ENCODE assay signal across 9 cellular contexts in the genomic region with DNA sequence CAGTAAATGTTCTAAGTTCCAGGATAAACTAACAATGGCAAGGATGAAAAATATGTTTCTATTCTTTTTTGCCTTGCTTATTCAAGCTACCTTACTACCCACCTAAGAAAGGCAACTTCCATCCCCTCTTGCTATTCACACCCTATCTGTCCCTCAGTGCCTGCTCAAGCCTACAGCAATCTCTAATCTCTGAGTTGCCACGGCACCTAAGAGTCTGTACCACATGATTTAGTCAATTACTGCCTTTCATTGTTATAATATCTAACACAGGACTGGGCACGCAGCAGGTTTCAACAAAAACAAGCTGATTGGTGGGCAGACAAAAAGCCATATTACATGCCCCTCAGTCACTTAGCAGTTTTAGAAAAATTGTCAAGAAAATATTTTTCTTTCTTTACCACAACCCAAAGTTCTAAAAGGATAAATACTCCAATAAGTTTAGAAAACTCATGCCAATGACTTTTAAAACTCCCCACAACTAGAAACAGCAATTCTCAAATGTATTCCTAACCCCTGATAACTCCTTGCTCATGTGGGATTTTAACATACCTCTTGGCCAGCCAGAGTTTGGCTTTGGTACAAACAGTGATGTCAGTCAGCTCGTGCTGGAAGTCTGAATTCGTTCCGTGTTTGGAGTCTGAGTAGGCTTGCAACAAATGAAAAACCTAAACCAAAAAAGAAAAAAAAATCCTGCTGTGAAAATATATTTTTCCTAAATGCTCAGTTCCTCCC.
DNase-seq lines count a peak whose midpoint lies in the region; ATAC-seq and TF ChIP-seq lines count a peak whose summit lies in the region.
"Had no signal": no experiment of that assay in that cellular context is flagged by ENCODE, and none has a peak within 500 bp of the region (broad histone marks: within the 10 kb centered on the region; RNA-seq: fewer than 3 reads in every experiment).

No MANE protein-coding gene starts in this region.

- H3K4me1 ChIP-seq in endodermal cell (ENCODE audit: control insufficient read depth, insufficient read depth, low read length) (peaks cover 20% of the 10 kb centered on the region), tibial nerve (peaks cover 0 to 70% (median 23%) of the 10 kb centered on the region in 4 donors)

- no peak overlapping the region for H3K4me3 Mint-ChIP-seq in endodermal cell
- H3K4me3 Mint-ChIP-seq: memory B cell had no signal

- H3K36me3 ChIP-seq in endodermal cell (ENCODE audit: control insufficient read depth, insufficient read depth, low read length) (no peaks in the 10 kb centered on the region), tibial nerve (peaks cover 0 to 9% (median 0%) of the 10 kb centered on the region in 3 donors)

- peak; percentile 83 for DNase-seq in NCI-H226
- no peak for DNase-seq in endodermal cell
- peak; percentile 69 to 75 for DNase-seq in lung microvascular endothelial cell (ENCODE audit: low read depth in 2 of 2)
- DNase-seq in tibial nerve (ENCODE audit: low spot score in 2 of 2): peak; percentile 66 to 88
- no peak for DNase-seq in activated T-cell treated with anti-CD3 and anti-CD28 coated beads, Interleukin-2, amount 50 U/mL, for 1 hour
- no peak for DNase-seq in DMS79 (lab: John Stamatoyannopoulos, UW)

- no peak overlapping the region for H3K27ac Mint-ChIP-seq in endodermal cell
- H3K27ac Mint-ChIP-seq: memory B cell had no signal

- peaks cover 61% of the 10 kb centered on the region for H3K4me1 Mint-ChIP-seq in endodermal cell
- H3K4me1 Mint-ChIP-seq: memory B cell had no signal

- no peak for TF ChIP-seq CTCF in endodermal cell (conservative IDR thresholded peaks at IDR 0.05)
- no peak for TF ChIP-seq CTCF in tibial nerve (IDR thresholded peaks at IDR 0.05)

- no peak overlapping the region for H3K4me3 ChIP-seq in endodermal cell (ENCODE audit: low read length)
- no peak overlapping the region for H3K4me3 ChIP-seq in tibial nerve

- H3K27me3 ChIP-seq in endodermal cell (ENCODE audit: control insufficient read depth, insufficient read depth, low read length, poor library complexity, severe bottlenecking) (no peaks in the 10 kb centered on the region), tibial nerve (no peaks in the 10 kb centered on the region)

- H3K27ac ChIP-seq in endodermal cell (ENCODE audit: low read depth, low read length) (peak overlapping the region; percentile 72), tibial nerve (peak overlapping the region; percentile 23 to 79 (median 52))

- H3K9ac ChIP-seq in endodermal cell (ENCODE audit: extremely low read depth, low read length, poor library complexity, severe bottlenecking): no peak overlapping the region

- H3K27me3 Mint-ChIP-seq in endodermal cell (ENCODE audit: insufficient read depth): no peaks in the 10 kb centered on the region
- H3K27me3 Mint-ChIP-seq: memory B cell had no signal

- WGBS in endodermal cell (ENCODE audit: insufficient coverage in 1 of 2, insufficient read length in 1 of 2), 2 experiments: 84 to 92% methylated on average over 3 to 5 of the region's 5 CpGs
- 24 to 28% methylated on average over 5 of the region's 5 CpGs for WGBS in tibial nerve, 2 donors

- TF ChIP-seq POLR2A in tibial nerve (IDR thresholded peaks at IDR 0.05): no peak

- H3K9me3 ChIP-seq in endodermal cell (ENCODE audit: control insufficient read depth, low read length): no peaks in the 10 kb centered on the region
- H3K9me3 ChIP-seq in tibial nerve: no peaks in the 10 kb centered on the region

- ATAC-seq in GM19397 (IDR thresholded peaks at IDR 0.05; ENCODE audit: unreplicated experiment): no peak
- ATAC-seq: Panc1 had no signal

- peak; percentile 25 to 76 for TF ChIP-seq EP300 in tibial nerve (IDR thresholded peaks at IDR 0.05)

- H3K36me3 Mint-ChIP-seq in endodermal cell (ENCODE audit: low read depth): peaks cover 4% of the 10 kb centered on the region

- H3K9me3 Mint-ChIP-seq in endodermal cell: no peaks in the 10 kb centered on the region
- H3K9me3 Mint-ChIP-seq: memory B cell had no signal

Comparison
In these comparisons a context has a peak if more than half of its experiments do, and no peak if none do; other contexts are left out.
1. DNase-seq: peak in NCI-H226 (single experiment), lung microvascular endothelial cell (2 of 2) and tibial nerve (2 of 2); none in endodermal cell (single experiment), activated T-cell treated with anti-CD3 and anti-CD28 coated beads, Interleukin-2, amount 50 U/mL, for 1 hour (single experiment) and DMS79 (single experiment).